ENCODE assay signal across 22 cellular contexts in genomic region chr12:43436597-43436996, GRCh38.
"Had no signal": no experiment of that assay in that cellular context is flagged by ENCODE, and none has a peak within 500 bp of the region (broad histone marks: within the 10 kb centered on the region; RNA-seq: fewer than 3 reads in every experiment).

No MANE protein-coding gene starts in this region.

- H3K27ac ChIP-seq: adrenal gland, RWPE1, SJCRH30 had no signal

- H3K4me1 ChIP-seq: adrenal gland, SJCRH30 had no signal

- H3K27me3 ChIP-seq: adrenal gland, SJCRH30 had no signal

- H3K9me3 ChIP-seq: adrenal gland, SJCRH30 had no signal

- H3K36me3 ChIP-seq: adrenal gland, SJCRH30 had no signal

- ATAC-seq: activated CD4-positive, CD25-positive, alpha-beta regulatory T cell treated with anti-CD3 and anti-CD28 coated beads, Interleukin-2, amount 50 U/mL, for 24 hours; activated CD8-positive, alpha-beta T cell treated with anti-CD3 and anti-CD28 coated beads, Interleukin-2, amount 10 ng/mL, durations not matched to agents 7 days and 5 days; Panc1 had no signal

- DNase-seq: activated CD4-positive, alpha-beta T cell treated with anti-CD3 and anti-CD28 coated beads for 4 hours; activated CD8-positive, alpha-beta memory T cell treated with anti-CD3 and anti-CD28 coated beads, Interleukin-2, amount 50 U/mL, for 48 hours; activated CD8-positive, alpha-beta T cell treated with anti-CD3 and anti-CD28 coated beads, Interleukin-2, amount 10 ng/mL, durations not matched to agents 7 days and 5 days; activated naive CD4-positive, alpha-beta T cell treated with anti-CD3 and anti-CD28 coated beads, Interleukin-2, amount 50 U/mL, for 16 hours; activated naive CD8-positive, alpha-beta T cell treated with anti-CD3 and anti-CD28 coated beads, Interleukin-2, amount 10 ng/mL, durations not matched to agents 7 days and 5 days; activated T-cell treated with anti-CD3 and anti-CD28 coated beads, Interleukin-2, amount 50 U/mL, for 1 hour; adrenal gland; anterior cingulate cortex; cerebellar nuclear complex; Karpas-422; MM.1S; NCI-H1105 treated with DMSO at 0.1 percent for 48 hours; NCI-H1930; NCI-H2107; NCI-H226; NK-92 treated with Interleukin-12 subunit alpha and Interleukin-12 subunit beta, amount 100 ng/mL, for 24 hours; OCI-M1; Right ventricle myocardium superior had no signal

- H3K4me3 ChIP-seq: adrenal gland, SJCRH30 had no signal
